23 cellular contexts compared by ENCODE assay signal in genomic region chr20:53778736-53779135, GRCh38.
DNase-seq lines count a peak whose midpoint lies in the region; ATAC-seq, FAIRE-seq and TF ChIP-seq lines count a peak whose summit lies in the region.
"Had no signal": no experiment of that assay in that cellular context is flagged by ENCODE, and none has a peak within 500 bp of the region (broad histone marks: within the 10 kb centered on the region; RNA-seq: fewer than 3 reads in every experiment).

No MANE protein-coding gene starts in this region.

- H3K9me3 ChIP-seq in RWPE2 (ENCODE audit: severe bottlenecking): no peaks in the 10 kb centered on the region
- H3K9me3 ChIP-seq in body of pancreas: no peaks in the 10 kb centered on the region
- H3K9me3 ChIP-seq in pancreas: no peaks in the 10 kb centered on the region
- H3K9me3 ChIP-seq in mammary epithelial cell (replicated peaks; ENCODE audit: insufficient read depth, low read length): no peaks in the 10 kb centered on the region
- H3K9me3 ChIP-seq: BE2C had no signal

- H3K4me3 ChIP-seq in RWPE2 (ENCODE audit: severe bottlenecking) (no peak overlapping the region), body of pancreas (no peak overlapping the region), pancreas (no peak overlapping the region), mammary epithelial cell (replicated peaks in 1 of 3; ENCODE audit: insufficient read depth in 1 of 3, low read depth in 2 of 3, low read length in 3 of 3) (no peak overlapping the region)
- H3K4me3 ChIP-seq: GM23248 had no signal

- dilution Hi-C loops in mammary epithelial cell (cut with HindIII; ENCODE audit: low sequenced_read_pairs): no loop called here

- WGBS in body of pancreas, 2 donors: 94 to 96% methylated on average over 7 of the region's 7 CpGs
- WGBS in pancreas, 2 donors: 93 to 94% methylated on average over 7 of the region's 7 CpGs
- WGBS in mammary epithelial cell (ENCODE audit: low coverage, missing lambda C conversion rate): 98% methylated on average over 6 of the region's 7 CpGs

- no peak for TF ChIP-seq POLR2A in body of pancreas (IDR thresholded peaks at IDR 0.05)

- H3K27ac ChIP-seq in RWPE2 (ENCODE audit: poor library complexity, severe bottlenecking) (no peak overlapping the region), body of pancreas (peak overlapping the region in 3 of 4 donors; percentile 79 to 80 (median 80)), pancreas (peak overlapping the region in 3 of 4 donors; percentile 27 to 83 (median 80)), mammary epithelial cell (ENCODE audit: insufficient read depth, low read depth, low read length) (no peak overlapping the region)
- H3K27ac ChIP-seq: GM23248, HL-60 had no signal

- intact Hi-C loops in body of pancreas (cut with DNase I) (no loop called here), pancreas (cut with DNase I) (no loop called here), mammary epithelial cell (cut with micrococcal nuclease) (no loop called here)

- H3K27me3 ChIP-seq in RWPE2 (ENCODE audit: insufficient read depth, poor library complexity, severe bottlenecking) (no peaks in the 10 kb centered on the region), body of pancreas (no peaks in the 10 kb centered on the region), pancreas (no peaks in the 10 kb centered on the region), mammary epithelial cell (ENCODE audit: insufficient read depth, low read length) (no peaks in the 10 kb centered on the region)
- H3K27me3 ChIP-seq: BE2C had no signal

- no TSS peak for BruUV-seq in mammary epithelial cell (replicated peaks; lab: Mats Ljungman, UMichigan)

- DNase-seq in RWPE2 (ENCODE audit: low spot score) (peak; percentile 17), body of pancreas (no peak), pancreas (no peak), mammary epithelial cell (no peak), urothelium cell line (ENCODE audit: low spot score) (no peak), T-helper 9 cell (no peak)
- DNase-seq in stimulated activated naive CD4-positive, alpha-beta T cell treated with Interleukin-2 at 50 U/mL for 16 hours (lab: John Stamatoyannopoulos, UW): no peak
- DNase-seq: ACHN; C1 segment of cervical spinal cord; CD4-positive, CD25-positive, alpha-beta regulatory T cell; CD8-positive, alpha-beta memory T cell; COR-L47; DMS79; GDM1; GM23248; HCEC 1CT; IMR-90; KBM-7 had no signal

- H3K9ac ChIP-seq in mammary epithelial cell (ENCODE audit: insufficient read depth, low read length): no peak overlapping the region
- H3K9ac ChIP-seq: GM23248 had no signal

- ATAC-seq in RWPE2 (ENCODE audit: low read depth): no peak
- ATAC-seq in body of pancreas: no peak
- no peak for ATAC-seq in pancreas

- no peaks in the 10 kb centered on the region for H3K79me2 ChIP-seq in mammary epithelial cell (ENCODE audit: insufficient read depth, low read length)

- no peak for TF ChIP-seq CTCF in RWPE2 (IDR thresholded peaks at IDR 0.05; ENCODE audit: poor library complexity, severe bottlenecking)
- no peak for TF ChIP-seq CTCF in body of pancreas (IDR thresholded peaks at IDR 0.05)
- no peak for TF ChIP-seq CTCF in pancreas (IDR thresholded peaks at IDR 0.05)
- no peak for TF ChIP-seq CTCF in mammary epithelial cell (conservative IDR thresholded peaks at IDR 0.05 in 1 of 2, IDR thresholded peaks at IDR 0.05 in 1 of 2; ENCODE audit: extremely low read depth in 1 of 2, insufficient read depth in 1 of 2, low read depth in 1 of 2, low read length in 2 of 2)

- FAIRE-seq in pancreas (lab: Jason Lieb, UNC): no peak
- FAIRE-seq in urothelium cell line (lab: Jason Lieb, UNC): no peak
- FAIRE-seq: A204.1, D721Med, H54 had no signal

- no peak overlapping the region for H2AFZ ChIP-seq in mammary epithelial cell (ENCODE audit: low read depth, low read length)
- H2AFZ ChIP-seq: GM23248 had no signal

- in situ Hi-C loops in mammary epithelial cell (cut with MboI; ENCODE audit: low sequenced_read_pairs in 2 of 2): no loop called here

- no peak overlapping the region for H3K4me2 ChIP-seq in mammary epithelial cell (ENCODE audit: insufficient read depth, low read depth, low read length)

- H4K20me1 ChIP-seq in mammary epithelial cell (ENCODE audit: insufficient read depth, low read length): no peaks in the 10 kb centered on the region

- CTCF ChIA-PET in mammary epithelial cell (lab: Charles Lee; ENCODE audit: low non-redundant PET): no interaction called here

- H3K36me3 ChIP-seq in RWPE2 (ENCODE audit: low read depth): no peaks in the 10 kb centered on the region
- H3K36me3 ChIP-seq in body of pancreas (replicated peaks in 1 of 2; ENCODE audit: insufficient read depth in 1 of 2, low read depth in 2 of 2): no peaks in the 10 kb centered on the region
- H3K36me3 ChIP-seq in pancreas: no peaks in the 10 kb centered on the region
- no peaks in the 10 kb centered on the region for H3K36me3 ChIP-seq in mammary epithelial cell (ENCODE audit: insufficient read depth, low read length)
- H3K36me3 ChIP-seq: BE2C had no signal

- H3K4me1 ChIP-seq in RWPE2 (ENCODE audit: insufficient read depth, poor library complexity, severe bottlenecking): peaks cover 15% of the 10 kb centered on the region
- H3K4me1 ChIP-seq in body of pancreas: peaks cover 38% of the 10 kb centered on the region
- H3K4me1 ChIP-seq in pancreas: peaks cover 4 to 8% (median 7%) of the 10 kb centered on the region in 3 donors
- peaks cover 16% of the 10 kb centered on the region for H3K4me1 ChIP-seq in mammary epithelial cell (ENCODE audit: insufficient read depth, low read length)
- H3K4me1 ChIP-seq: BE2C had no signal

Comparison
In these comparisons a context has a peak if more than half of its experiments do, and no peak if none do; other contexts are left out.
1. H3K27ac ChIP-seq: peak in body of pancreas (3 of 4) and pancreas (3 of 4); none in RWPE2 (single experiment) and mammary epithelial cell (single experiment).